ENCODE assay signal across 8 cellular contexts in genomic region chr1:154272217-154272998, GRCh38. TPM values are rescaled to one million over a fixed set of nuclear protein-coding genes. Genes with fewer than 3 reads are reported as not detected.
A peak's percentile ranks its signal among the peaks of the same experiment; 100 is the strongest.
DNase-seq lines count a peak whose midpoint lies in the region; ATAC-seq and TF ChIP-seq lines count a peak whose summit lies in the region.

Gene HAX1, plus strand, starts transcription at chr1:154272629. Its CDS starts 95 bp downstream, at chr1:154272724.

- peak; percentile 94 for TF ChIP-seq CTCF in OCI-LY7 (conservative IDR thresholded peaks at IDR 0.05; ENCODE audit: low read length)

- DNase-seq in DMS 273 treated with DMSO at 0.1 percent for 48 hours (lab: John Stamatoyannopoulos, UW) (peak; percentile 92), HuH-7.5 (ENCODE audit: low spot score) (peak; percentile 87), OCI-LY7 (ENCODE audit: low spot score) (peak; percentile 98), activated T-cell treated with anti-CD3 and anti-CD28 coated beads for 24 hours (ENCODE audit: low read depth) (peak; percentile 98), epithelial cell of prostate (ENCODE audit: low read depth, low spot score) (peak; percentile 84), mucosa of gallbladder (ENCODE audit: low spot score) (peak; percentile 97)
- peak; percentile 99 for DNase-seq in stimulated activated CD8-positive, alpha-beta memory T cell treated with anti-CD3 and anti-CD28 coated beads, Interleukin-4, amount 100 ng/mL, for 48 hours

- H3K9me2 ChIP-seq in OCI-LY7 (ENCODE audit: insufficient read depth, low read length): no peaks in the 10 kb centered on the region

- peak within 1 kb of the TSS; percentile 95 for H3K4me2 ChIP-seq in OCI-LY7 (ENCODE audit: low read length)

- H3K36me3 ChIP-seq in OCI-LY7 (ENCODE audit: insufficient read depth, low read length): peaks cover 56% of the 10 kb centered on the region

- no TSS peak for BruUV-seq in OCI-LY7 (replicated peaks; lab: Mats Ljungman, UMichigan)

- peaks cover 21% of the 10 kb centered on the region for H3K4me1 ChIP-seq in OCI-LY7 (ENCODE audit: insufficient read depth, low read length, poor library complexity, severe bottlenecking)

- no peaks in the 10 kb centered on the region for H4K20me1 ChIP-seq in OCI-LY7 (ENCODE audit: insufficient read depth, low read length)

- no peaks in the 10 kb centered on the region for H3K9me3 ChIP-seq in OCI-LY7 (ENCODE audit: low read length)

- H3K4me3 ChIP-seq in OCI-LY7 (ENCODE audit: low read depth, low read length, poor library complexity, severe bottlenecking): peak within 1 kb of the TSS; percentile 92

- H3K27ac ChIP-seq in OCI-LY7 (ENCODE audit: low read depth, low read length, poor library complexity, severe bottlenecking): peak within 1 kb of the TSS; percentile 74
- H3K27ac ChIP-seq in epithelial cell of prostate: peak within 1 kb of the TSS; percentile 78

- intact Hi-C loops in OCI-LY7 (cut with micrococcal nuclease; ENCODE audit: unreplicated experiment): loop anchor here (1.0 kb wide), 4 partner anchors 52 to 282 kb away; partner anchors contain the start of genes RPS27 and UBAP2L

- H2AFZ ChIP-seq in OCI-LY7 (ENCODE audit: low read length): peak within 1 kb of the TSS; percentile 88

- H3K79me2 ChIP-seq in OCI-LY7 (ENCODE audit: insufficient read depth, low read depth, low read length): peaks cover 14% of the 10 kb centered on the region; the same call in 1 of the 2 replicates

- POLR2A ChIA-PET in OCI-LY7 (lab: Charles Lee): interaction anchor here (0.6 to 1.4 kb wide), 6 partner anchors 11 to 443 kb away, joined by 3 to 5 read pairs (median 4); no protein-coding TSS in a partner anchor

- CTCF ChIA-PET in OCI-LY7 (lab: Charles Lee; ENCODE audit: unreplicated experiment): interaction anchor here (0.6 to 1.1 kb wide), 4 partner anchors 50 to 143 kb away, joined by 3 to 4 read pairs (median 3); no protein-coding TSS in a partner anchor

- ATAC-seq in GM21515 (IDR thresholded peaks at IDR 0.05; ENCODE audit: unreplicated experiment): peak; percentile 85

RNA-seq across cellular contexts. Expression of gene HAX1, which starts in this region (rescaled TPM):
- total RNA-seq in OCI-LY7 (2014; rRNA removed; shearing (Covaris generic)): 196 and 208 TPM in 2 replicates
- total RNA-seq in OCI-LY7 (2022) (170 and 174 TPM in 2 replicates), mucosa of gallbladder (63.1 TPM)

Comparison
In these comparisons a context has a peak if more than half of its experiments do, and no peak if none do; other contexts are left out.
1. Peak in every context shown above with its lines: DNase-seq, ATAC-seq, H3K4me3 ChIP-seq and H3K27ac ChIP-seq.